Comparison of ENCODE assay signal across 17 cellular contexts in genomic region chr2:209472871-209473270, GRCh38. TPM values are rescaled to one million over a fixed set of nuclear protein-coding genes. Genes with fewer than 3 reads are reported as not detected.
DNase-seq lines count a peak whose midpoint lies in the region; ATAC-seq and TF ChIP-seq lines count a peak whose summit lies in the region.
"Had no signal": no experiment of that assay in that cellular context is flagged by ENCODE, and none has a peak within 500 bp of the region (broad histone marks: within the 10 kb centered on the region; RNA-seq: fewer than 3 reads in every experiment).

No MANE protein-coding gene starts in this region.

- peaks cover 56% of the 10 kb centered on the region for H3K4me1 ChIP-seq in RWPE2 (ENCODE audit: insufficient read depth, poor library complexity, severe bottlenecking)
- no peaks in the 10 kb centered on the region for H3K4me1 ChIP-seq in thymus (ENCODE audit: control insufficient read depth, insufficient read depth, low read length)

- H3K27me3 ChIP-seq in RWPE2 (ENCODE audit: insufficient read depth, poor library complexity, severe bottlenecking): no peaks in the 10 kb centered on the region
- H3K27me3 ChIP-seq in thymus (ENCODE audit: control insufficient read depth, insufficient read depth): no peaks in the 10 kb centered on the region

- no peak; the same call in 2 of the 3 replicates for ATAC-seq in RWPE2 (ENCODE audit: low read depth)
- ATAC-seq: effector memory CD8-positive, alpha-beta T cell; GM12878 had no signal

- no peaks in the 10 kb centered on the region; the same call in 1 of the 2 replicates for H3K36me3 ChIP-seq in RWPE2 (ENCODE audit: low read depth)
- no peaks in the 10 kb centered on the region for H3K36me3 ChIP-seq in thymus (ENCODE audit: control insufficient read depth, insufficient read depth)
- H3K36me3 ChIP-seq: WERI-Rb-1 had no signal

- peak overlapping the region; percentile 81 for H3K27ac ChIP-seq in RWPE2 (ENCODE audit: poor library complexity, severe bottlenecking)
- peak overlapping the region; percentile 38 for H3K27ac ChIP-seq in thymus (ENCODE audit: low read depth)
- H3K27ac ChIP-seq: 22Rv1, WERI-Rb-1 had no signal

- 77% methylated on average over 2 of the region's 2 CpGs for WGBS in thymus

- H3K9me3 ChIP-seq in RWPE2 (ENCODE audit: severe bottlenecking) (no peaks in the 10 kb centered on the region), thymus (ENCODE audit: control insufficient read depth) (no peaks in the 10 kb centered on the region)

- DNase-seq in DMS53 (lab: John Stamatoyannopoulos, UW): peak; percentile 49
- DNase-seq in DMS53 treated with DMSO at 0.1 percent for 48 hours (lab: John Stamatoyannopoulos, UW; ENCODE audit: unreplicated experiment): no peak
- DNase-seq in RWPE2 (ENCODE audit: low spot score): no peak
- peak; percentile 35 for DNase-seq in fibroblast of the conjunctiva (ENCODE audit: low read depth)
- no peak for DNase-seq in NCI-H345 (lab: John Stamatoyannopoulos, UW)
- no peak for DNase-seq in activated CD4-positive, alpha-beta T cell treated with anti-CD3 and anti-CD28 coated beads for 4 hours
- DNase-seq in RKO (ENCODE audit: low spot score): no peak
- DNase-seq: activated CD8-positive, alpha-beta memory T cell treated with anti-CD3 and anti-CD28 coated beads, Interleukin-2, amount 50 U/mL, for 48 hours; amniotic stem cell; effector memory CD8-positive, alpha-beta T cell; GOT3; retina; substantia nigra; WERI-Rb-1 had no signal

- no peak for TF ChIP-seq CTCF in RWPE2 (IDR thresholded peaks at IDR 0.05; ENCODE audit: poor library complexity, severe bottlenecking)

- H3K4me3 ChIP-seq in RWPE2 (ENCODE audit: severe bottlenecking) (no peak overlapping the region), thymus (ENCODE audit: low read length) (no peak overlapping the region)
- H3K4me3 ChIP-seq: GM12878 had no signal

RNA-seq across cellular contexts. Expression of gene MAP2, which starts 49.0 kb away (rescaled TPM):
- polyA plus RNA-seq in thymus: 5.3 TPM

Comparison
In these comparisons a context has a peak if more than half of its experiments do, and no peak if none do; other contexts are left out.
1. DNase-seq: peak in DMS53 (single experiment) and fibroblast of the conjunctiva (single experiment); none in DMS53 treated with DMSO at 0.1 percent for 48 hours (single experiment), RWPE2 (single experiment), NCI-H345 (single experiment), activated CD4-positive, alpha-beta T cell treated with anti-CD3 and anti-CD28 coated beads for 4 hours (0 of 2) and RKO (single experiment).